ENCODE assay signal across 1 cellular context in the genomic region with DNA sequence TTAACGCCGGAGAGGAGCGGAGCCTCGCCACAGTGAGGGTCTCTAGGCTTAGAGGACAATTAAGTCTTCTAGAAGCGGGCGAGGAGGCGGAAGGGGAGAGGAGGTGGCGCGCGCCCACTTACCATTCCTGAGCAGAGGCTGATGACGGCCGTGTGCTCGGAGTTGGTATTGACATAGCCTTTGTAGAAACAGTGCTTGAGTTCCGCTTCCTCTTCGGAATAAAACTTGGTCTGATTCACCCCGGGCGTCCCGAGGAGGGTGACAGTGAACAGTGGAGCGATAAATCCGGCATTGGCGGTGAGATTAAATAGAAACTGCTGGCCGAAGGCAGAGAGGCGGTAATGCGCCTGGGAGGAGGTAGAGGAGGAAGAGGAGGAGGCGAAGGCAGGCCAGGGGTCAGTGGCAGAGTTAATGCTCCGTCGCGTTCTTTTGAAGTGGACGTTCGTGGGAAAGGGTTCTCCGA.
TF ChIP-seq lines count a peak whose summit lies in the region.

No MANE protein-coding gene starts in this region.

TF ChIP-seq in K562, 482 proteins besides CTCF, POLR2A, EP300 and RAD21 (continued from another document):
- TF ChIP-seq, protein P1, sequence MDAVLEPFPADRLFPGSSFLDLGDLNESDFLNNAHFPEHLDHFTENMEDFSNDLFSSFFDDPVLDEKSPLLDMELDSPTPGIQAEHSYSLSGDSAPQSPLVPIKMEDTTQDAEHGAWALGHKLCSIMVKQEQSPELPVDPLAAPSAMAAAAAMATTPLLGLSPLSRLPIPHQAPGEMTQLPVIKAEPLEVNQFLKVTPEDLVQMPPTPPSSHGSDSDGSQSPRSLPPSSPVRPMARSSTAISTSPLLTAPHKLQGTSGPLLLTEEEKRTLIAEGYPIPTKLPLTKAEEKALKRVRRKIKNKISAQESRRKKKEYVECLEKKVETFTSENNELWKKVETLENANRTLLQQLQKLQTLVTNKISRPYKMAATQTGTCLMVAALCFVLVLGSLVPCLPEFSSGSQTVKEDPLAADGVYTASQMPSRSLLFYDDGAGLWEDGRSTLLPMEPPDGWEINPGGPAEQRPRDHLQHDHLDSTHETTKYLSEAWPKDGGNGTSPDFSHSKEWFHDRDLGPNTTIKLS (IDR thresholded peaks at IDR 0.05; ENCODE audit: borderline replicate concordance, low read depth), result no peak
- TF ChIP-seq, protein P2, sequence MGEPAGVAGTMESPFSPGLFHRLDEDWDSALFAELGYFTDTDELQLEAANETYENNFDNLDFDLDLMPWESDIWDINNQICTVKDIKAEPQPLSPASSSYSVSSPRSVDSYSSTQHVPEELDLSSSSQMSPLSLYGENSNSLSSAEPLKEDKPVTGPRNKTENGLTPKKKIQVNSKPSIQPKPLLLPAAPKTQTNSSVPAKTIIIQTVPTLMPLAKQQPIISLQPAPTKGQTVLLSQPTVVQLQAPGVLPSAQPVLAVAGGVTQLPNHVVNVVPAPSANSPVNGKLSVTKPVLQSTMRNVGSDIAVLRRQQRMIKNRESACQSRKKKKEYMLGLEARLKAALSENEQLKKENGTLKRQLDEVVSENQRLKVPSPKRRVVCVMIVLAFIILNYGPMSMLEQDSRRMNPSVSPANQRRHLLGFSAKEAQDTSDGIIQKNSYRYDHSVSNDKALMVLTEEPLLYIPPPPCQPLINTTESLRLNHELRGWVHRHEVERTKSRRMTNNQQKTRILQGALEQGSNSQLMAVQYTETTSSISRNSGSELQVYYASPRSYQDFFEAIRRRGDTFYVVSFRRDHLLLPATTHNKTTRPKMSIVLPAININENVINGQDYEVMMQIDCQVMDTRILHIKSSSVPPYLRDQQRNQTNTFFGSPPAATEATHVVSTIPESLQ (CRISPR knock-in tag; IDR thresholded peaks at IDR 0.05), result 0 out of 2 replicates have a peak, but pooled peaks have one; percentile 57
- TF ChIP-seq HNRNPK (IDR thresholded peaks at IDR 0.05; ENCODE audit: low read depth, low read length, poor library complexity, severe bottlenecking), result no peak
- peak in 1 of 2 experiments; percentile 91; a peak in 2 of 4 replicates for TF ChIP-seq FOXA3 (CRISPR knock-in tag; conservative IDR thresholded peaks at IDR 0.05 in 1 of 2, IDR thresholded peaks at IDR 0.05 in 1 of 2)
- peak; percentile 44; the same call in 1 of the 2 replicates for TF ChIP-seq ZNF263 (CRISPR knock-in tag; IDR thresholded peaks at IDR 0.05; ENCODE audit: borderline replicate concordance)
